In the genomic region with DNA sequence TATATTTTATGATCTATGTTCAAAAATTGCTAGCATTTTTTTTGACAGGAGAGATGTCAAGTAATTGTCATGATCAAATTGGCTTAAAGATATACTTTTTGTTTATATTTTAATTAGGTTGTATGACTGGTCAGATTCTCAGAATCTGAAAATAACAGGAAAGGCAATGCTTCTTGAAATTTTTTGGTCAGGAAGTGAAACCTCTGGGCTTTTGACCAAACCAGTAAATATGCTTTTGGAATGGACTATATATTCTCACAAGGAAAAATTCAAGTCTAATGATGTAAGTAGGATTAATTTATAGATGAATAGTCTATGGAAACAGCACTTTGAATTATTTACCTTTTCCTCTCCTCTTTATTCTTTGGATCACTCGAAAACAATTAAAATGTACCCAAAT, we compare ENCODE assay signal across 20 cellular contexts.
"Had no signal": no experiment of that assay in that cellular context is flagged by ENCODE, and none has a peak within 500 bp of the region (broad histone marks: within the 10 kb centered on the region; RNA-seq: fewer than 3 reads in every experiment).

No MANE protein-coding gene starts in this region.

- DNase-seq: activated CD4-positive, alpha-beta T cell treated with anti-CD3 and anti-CD28 coated beads for 48 hours; activated CD4-positive, alpha-beta T cell treated with anti-CD3 and anti-CD28 coated beads, Interleukin-2, amount 50 U/mL, for 48 hours; activated CD8-positive, alpha-beta memory T cell treated with anti-CD3 and anti-CD28 coated beads for 24 hours; activated effector memory CD4-positive, alpha-beta T cell treated with anti-CD3 and anti-CD28 coated beads, Interleukin-2, amount 50 U/mL, for 16 hours; activated naive CD4-positive, alpha-beta T cell treated with anti-CD3 and anti-CD28 coated beads for 36 hours; activated naive CD8-positive, alpha-beta T cell treated with anti-CD3 and anti-CD28 coated beads, Interleukin-2, amount 10 ng/mL, durations not matched to agents 7 days and 5 days; amniotic stem cell; central memory CD4-positive, alpha-beta T cell; effector memory CD4-positive, alpha-beta T cell; erythroblast; islet precursor cell; left ventricle myocardium inferior; mucosa of descending colon; posterior cingulate gyrus; right cardiac atrium; spleen; stimulated activated naive CD4-positive, alpha-beta T cell; tibial artery had no signal

- H3K4me3 ChIP-seq: breast epithelium, left ventricle myocardium inferior, mucosa of descending colon, spleen, suprapubic skin, tibial artery had no signal

- ATAC-seq: mucosa of descending colon, right cardiac atrium had no signal
